Comparison of ENCODE assay signal across 12 cellular contexts in the genomic region with DNA sequence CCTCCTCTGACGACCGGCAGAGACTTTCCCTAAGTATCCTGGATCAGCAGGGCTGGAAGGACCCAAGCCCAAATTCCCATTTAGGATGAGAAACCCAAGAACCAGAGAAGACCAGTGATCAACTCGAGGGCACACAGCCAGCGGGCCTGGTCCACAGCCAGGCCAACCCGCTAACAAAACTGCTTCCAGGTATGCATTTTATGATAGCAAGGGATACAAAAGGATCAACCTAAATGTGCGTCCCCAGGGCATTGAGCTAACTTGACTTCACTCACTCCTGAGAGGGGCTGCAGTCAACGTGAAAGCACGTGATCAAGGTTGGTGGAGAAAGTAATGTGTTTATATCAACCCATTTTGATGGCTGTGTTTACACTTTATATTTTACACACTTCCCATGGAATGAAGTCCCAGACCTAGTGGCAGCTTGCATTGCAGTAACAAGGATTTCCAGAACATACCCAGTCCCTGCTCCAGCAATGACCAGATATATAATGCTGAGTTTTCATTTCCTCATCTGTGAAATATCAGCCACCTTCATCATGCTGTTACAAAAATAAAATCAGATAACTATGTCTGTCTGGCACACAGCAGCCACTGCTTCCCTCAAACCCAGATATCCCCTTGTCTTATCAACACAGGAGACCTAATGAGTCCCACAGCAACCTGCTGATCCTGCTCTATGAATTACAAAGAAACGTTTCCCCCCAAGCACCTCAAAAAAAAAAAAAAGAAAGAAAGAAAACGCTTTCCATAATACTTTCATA. TPM values are rescaled to one million over a fixed set of nuclear protein-coding genes. Genes with fewer than 3 reads are reported as not detected.
DNase-seq lines count a peak whose midpoint lies in the region; ATAC-seq and TF ChIP-seq lines count a peak whose summit lies in the region.
"Had no signal": no experiment of that assay in that cellular context is flagged by ENCODE, and none has a peak within 500 bp of the region (broad histone marks: within the 10 kb centered on the region; RNA-seq: fewer than 3 reads in every experiment).

No MANE protein-coding gene starts in this region.

- DNase-seq in activated CD4-positive, alpha-beta T cell treated with anti-CD3 and anti-CD28 coated beads, Interleukin-2, amount 10 ng/mL, durations not matched to agents 24 days and 14 days, result peak; percentile 67
- DNase-seq in activated CD4-positive, alpha-beta T cell treated with anti-CD3 and anti-CD28 coated beads, Interleukin-2, amount 50 U/mL, for 1 hour, result no peak
- DNase-seq in T-cell (no peak), right atrium auricular region (ENCODE audit: low spot score) (no peak), esophagus muscularis mucosa (ENCODE audit: extremely low spot score) (no peak), NCI-H2029 (lab: John Stamatoyannopoulos, UW) (no peak), HuH-7 (ENCODE audit: low spot score) (no peak)
- no peak for DNase-seq in stimulated activated naive B cell treated with anti-CD40 and anti-IgM and Interleukin-4, amounts not matched to agents 10 μg/mL and 1 μg/mL and 100 μg/mL, for 72 hours
- DNase-seq: NCI-H1417 treated with DMSO at 0.1 percent for 48 hours had no signal

- no peaks in the 10 kb centered on the region for H3K27me3 ChIP-seq in right atrium auricular region
- no peaks in the 10 kb centered on the region for H3K27me3 ChIP-seq in esophagus muscularis mucosa
- H3K27me3 ChIP-seq: SJSA1 had no signal

- WGBS in esophagus muscularis mucosa, result 62% methylated on average over 10 of the region's 10 CpGs

- TF ChIP-seq CTCF in right atrium auricular region (IDR thresholded peaks at IDR 0.05) (no peak), esophagus muscularis mucosa (IDR thresholded peaks at IDR 0.05) (no peak)

- POLR2A ChIA-PET in T-cell (lab: Charles Lee), result interaction anchor here (0.5 to 0.6 kb wide), 3 partner anchors 81 to 1249 kb away, joined by 3 read pairs; no protein-coding TSS in a partner anchor

- H3K4me1 ChIP-seq in right atrium auricular region (peaks cover 0 to 11% of the 10 kb centered on the region in 2 donors), esophagus muscularis mucosa (peaks cover 0 to 3% (median 0%) of the 10 kb centered on the region in 4 donors)

- H3K4me1 Mint-ChIP-seq in activated CD4-positive, alpha-beta T cell treated with anti-CD3 and anti-CD28 coated beads, Interleukin-2, amount 10 ng/mL, durations not matched to agents 24 days and 14 days, result peaks cover 64% of the 10 kb centered on the region
- peaks cover 67 to 78% (median 69%) of the 10 kb centered on the region in 3 donors for H3K4me1 Mint-ChIP-seq in T-cell
- H3K4me1 Mint-ChIP-seq in stimulated activated naive B cell treated with anti-CD40 and anti-IgM and Interleukin-4, amounts not matched to agents 10 μg/mL and 1 μg/mL and 100 μg/mL, for 72 hours, result peaks cover 39 to 76% of the 10 kb centered on the region in 2 donors

- CTCF ChIA-PET in T-cell (lab: Charles Lee), result interaction anchor here in 1 of 2 donors (0.6 kb wide), 1 partner anchor 62 kb away, joined by 3 read pairs; no protein-coding TSS in a partner anchor

- no peaks in the 10 kb centered on the region for H3K36me3 ChIP-seq in right atrium auricular region
- no peaks in the 10 kb centered on the region for H3K36me3 ChIP-seq in esophagus muscularis mucosa
- H3K36me3 ChIP-seq: SJSA1 had no signal

- H3K27ac ChIP-seq in right atrium auricular region (peak overlapping the region; percentile 43 to 45), esophagus muscularis mucosa (replicated peaks in 1 of 4) (no peak overlapping the region)
- H3K27ac ChIP-seq: SJSA1 had no signal

- H3K9me3 Mint-ChIP-seq in activated CD4-positive, alpha-beta T cell treated with anti-CD3 and anti-CD28 coated beads, Interleukin-2, amount 10 ng/mL, durations not matched to agents 24 days and 14 days, result no peaks in the 10 kb centered on the region
- H3K9me3 Mint-ChIP-seq in T-cell, result no peaks in the 10 kb centered on the region
- H3K9me3 Mint-ChIP-seq in stimulated activated naive B cell treated with anti-CD40 and anti-IgM and Interleukin-4, amounts not matched to agents 10 μg/mL and 1 μg/mL and 100 μg/mL, for 72 hours, result no peaks in the 10 kb centered on the region
- H3K9me3 Mint-ChIP-seq: type B pancreatic cell had no signal

- TF ChIP-seq POLR2A in esophagus muscularis mucosa (IDR thresholded peaks at IDR 0.05; ENCODE audit: low read depth), result no peak

- no peaks in the 10 kb centered on the region for H3K27me3 Mint-ChIP-seq in activated CD4-positive, alpha-beta T cell treated with anti-CD3 and anti-CD28 coated beads, Interleukin-2, amount 10 ng/mL, durations not matched to agents 24 days and 14 days
- no peaks in the 10 kb centered on the region for H3K27me3 Mint-ChIP-seq in T-cell
- no peaks in the 10 kb centered on the region for H3K27me3 Mint-ChIP-seq in stimulated activated naive B cell treated with anti-CD40 and anti-IgM and Interleukin-4, amounts not matched to agents 10 μg/mL and 1 μg/mL and 100 μg/mL, for 72 hours
- H3K27me3 Mint-ChIP-seq: type B pancreatic cell had no signal

- intact Hi-C loops in activated CD4-positive, alpha-beta T cell treated with anti-CD3 and anti-CD28 coated beads, Interleukin-2, amount 10 ng/mL, durations not matched to agents 24 days and 14 days (cut with micrococcal nuclease), result loop anchor here (1.0 to 10.0 kb wide), 8 partner anchors 13 to 601 kb away; a partner anchor contains a TSS
- intact Hi-C loops in esophagus muscularis mucosa (cut with DNase I), result no loop called here

- H3K27ac Mint-ChIP-seq in activated CD4-positive, alpha-beta T cell treated with anti-CD3 and anti-CD28 coated beads, Interleukin-2, amount 10 ng/mL, durations not matched to agents 24 days and 14 days, result peak overlapping the region; percentile 99
- peak overlapping the region; percentile 88 to 90 for H3K27ac Mint-ChIP-seq in T-cell
- peak overlapping the region; percentile 98 for H3K27ac Mint-ChIP-seq in stimulated activated naive B cell treated with anti-CD40 and anti-IgM and Interleukin-4, amounts not matched to agents 10 μg/mL and 1 μg/mL and 100 μg/mL, for 72 hours
- H3K27ac Mint-ChIP-seq: type B pancreatic cell had no signal

- no peak for TF ChIP-seq EP300 in esophagus muscularis mucosa (IDR thresholded peaks at IDR 0.05)

- peak overlapping the region; percentile 95 for H3K4me3 Mint-ChIP-seq in activated CD4-positive, alpha-beta T cell treated with anti-CD3 and anti-CD28 coated beads, Interleukin-2, amount 10 ng/mL, durations not matched to agents 24 days and 14 days
- H3K4me3 Mint-ChIP-seq in T-cell, result peak overlapping the region; percentile 96 to 100 (median 98)
- H3K4me3 Mint-ChIP-seq in stimulated activated naive B cell treated with anti-CD40 and anti-IgM and Interleukin-4, amounts not matched to agents 10 μg/mL and 1 μg/mL and 100 μg/mL, for 72 hours, result peak overlapping the region; percentile 94 to 100
- H3K4me3 Mint-ChIP-seq: type B pancreatic cell had no signal

- ATAC-seq in T-cell (replicated peaks in 1 of 4), result no peak
- no peak for ATAC-seq in stimulated activated naive B cell treated with anti-CD40 and anti-IgM and Interleukin-4, amounts not matched to agents 10 μg/mL and 1 μg/mL and 100 μg/mL, for 72 hours (replicated peaks)

- no peaks in the 10 kb centered on the region for H3K9me3 ChIP-seq in right atrium auricular region
- H3K9me3 ChIP-seq in esophagus muscularis mucosa, result no peaks in the 10 kb centered on the region
- H3K9me3 ChIP-seq: SJSA1 had no signal

- peaks cover 36% of the 10 kb centered on the region for H3K36me3 Mint-ChIP-seq in activated CD4-positive, alpha-beta T cell treated with anti-CD3 and anti-CD28 coated beads, Interleukin-2, amount 10 ng/mL, durations not matched to agents 24 days and 14 days (ENCODE audit: low read depth)
- H3K36me3 Mint-ChIP-seq in T-cell, result peaks cover 24% of the 10 kb centered on the region
- H3K36me3 Mint-ChIP-seq in stimulated activated naive B cell treated with anti-CD40 and anti-IgM and Interleukin-4, amounts not matched to agents 10 μg/mL and 1 μg/mL and 100 μg/mL, for 72 hours, result peaks cover 18 to 42% of the 10 kb centered on the region in 2 donors
- H3K36me3 Mint-ChIP-seq: type B pancreatic cell had no signal

- H3K4me3 ChIP-seq in right atrium auricular region (no peak overlapping the region), esophagus muscularis mucosa (no peak overlapping the region)
- H3K4me3 ChIP-seq: SJSA1 had no signal

RNA-seq across cellular contexts. Expression of a gene that starts 2.1 kb away (rescaled TPM):
- 44.9 and 47.1 TPM in 2 replicates for total RNA-seq in activated CD4-positive, alpha-beta T cell treated with anti-CD3 and anti-CD28 coated beads, Interleukin-2, amount 10 ng/mL, durations not matched to agents 24 days and 14 days
- 10 to 100 TPM; 34.8 to 54.7 (median 52.5) TPM for total RNA-seq in T-cell
- total RNA-seq in right atrium auricular region, result 1 to 10 TPM in 1 of 2 donors, under 1 TPM in 1; 0.41 to 1.4 TPM
- total RNA-seq in esophagus muscularis mucosa, result 1 to 10 TPM in 2 of 4 donors, under 1 TPM in 2; 0.71 to 4.1 (median 1.3) TPM
- total RNA-seq: A673, SJSA1 had no signal

Comparison
In these comparisons a context has a peak if more than half of its experiments do, and no peak if none do; other contexts are left out.
1. H3K27ac ChIP-seq: peak in right atrium auricular region (2 of 2); none in esophagus muscularis mucosa (0 of 4).
2. Peak in every context shown above with its lines, with median percentiles within 50 percentile points of each other: H3K27ac Mint-ChIP-seq and H3K4me3 Mint-ChIP-seq.